In genomic region chr12:64796205-64796845, GRCh38 we compare ENCODE assay signal across 8 cellular contexts. TPM values are rescaled to one million over a fixed set of nuclear protein-coding genes. Genes with fewer than 3 reads are reported as not detected.
DNase-seq lines count a peak whose midpoint lies in the region; ATAC-seq, FAIRE-seq and TF ChIP-seq lines count a peak whose summit lies in the region.

No MANE protein-coding gene starts in this region.

- TF ChIP-seq CTCF in activated B cell treated with CpG ODN at 0.5 μM for 24 hours (IDR thresholded peaks at IDR 0.05) (peak; percentile 32), H1 (IDR thresholded peaks at IDR 0.05; ENCODE audit: control extremely low read depth in 1 of 3, insufficient read depth in 1 of 3, low read depth in 1 of 3, low read length in 3 of 3) (peak in 2 of 3 experiments; percentile 65; a peak in 2 of 4 replicates)

- WGBS in H1 (ENCODE audit: extremely low coverage in 1 of 2, insufficient coverage in 1 of 2, insufficient read length in 1 of 2, insufficient replicate concordance in 2 of 2, low coverage in 1 of 2, low lambda C conversion rate in 2 of 2, missing lambda C conversion rate in 1 of 2), 2 experiments: 58% methylated on average over 5 of the region's 5 CpGs; no CpG with 5 or more reads in 1 of the 2 experiments

- H3K9me3 ChIP-seq in H1 (ENCODE audit: insufficient read depth in 2 of 2, low read depth in 1 of 2, low read length in 1 of 2): no peaks in the 10 kb centered on the region

- peaks cover 15% of the 10 kb centered on the region for H3K27me3 Mint-ChIP-seq in activated B cell treated with CpG ODN at 0.5 μM for 24 hours

- no peaks in the 10 kb centered on the region for H3K9me3 Mint-ChIP-seq in activated B cell treated with CpG ODN at 0.5 μM for 24 hours

- H2BK5ac ChIP-seq in H1 (ENCODE audit: low read depth, low read length): no peak overlapping the region

- no peak overlapping the region for H4K91ac ChIP-seq in H1 (replicated peaks; ENCODE audit: insufficient read length, low read length)

- H3K4ac ChIP-seq in H1 (replicated peaks; ENCODE audit: insufficient read length, low read depth, low read length): no peak overlapping the region

- no peak overlapping the region for H4K8ac ChIP-seq in H1 (ENCODE audit: extremely low read depth, insufficient read depth, low read length)

- TF ChIP-seq EP300 in H1 (IDR thresholded peaks at IDR 0.05; ENCODE audit: borderline replicate concordance in 1 of 2, low read depth in 2 of 2, low read length in 2 of 2): no peak

- no peak overlapping the region for H2BK15ac ChIP-seq in H1 (ENCODE audit: low read length)

- H3K9ac ChIP-seq in H1 (replicated peaks in 1 of 4; ENCODE audit: extremely low read depth in 1 of 4, low read depth in 3 of 4, low read length in 3 of 4): no peak overlapping the region

- no peak overlapping the region for H3K23ac ChIP-seq in H1 (ENCODE audit: insufficient read length)

- H3K27me3 ChIP-seq in H1 (replicated peaks in 1 of 4; ENCODE audit: control insufficient read depth in 3 of 4, extremely low read depth in 1 of 4, insufficient read depth in 3 of 4, low read length in 3 of 4): no peaks in the 10 kb centered on the region

- no peak overlapping the region for H4K5ac ChIP-seq in H1 (ENCODE audit: insufficient read length, low read depth, low read length)

- no peak overlapping the region for H3K4me2 ChIP-seq in H1 (ENCODE audit: insufficient read depth in 1 of 2, low read depth in 2 of 2, low read length in 2 of 2)

- CTCF ChIA-PET in activated B cell treated with CpG ODN at 0.5 μM for 24 hours (lab: Charles Lee) (interaction anchor here (0.7 to 1.6 kb wide), 17 partner anchors 10 to 1004 kb away, joined by 3 to 6 read pairs (median 3); no protein-coding TSS in a partner anchor), H1 (lab: Charles Lee; ENCODE audit: partially characterized antibody) (interaction anchor here (0.7 to 4.6 kb wide), 32 partner anchors 9 to 1741 kb away, joined by 3 to 34 read pairs (median 4); partner anchors contain the start of genes GNS and WIF1)

- no peaks in the 10 kb centered on the region for H3K4me1 Mint-ChIP-seq in activated B cell treated with CpG ODN at 0.5 μM for 24 hours

- H4K20me1 ChIP-seq in H1 (replicated peaks in 1 of 2; ENCODE audit: control insufficient read depth in 1 of 2, insufficient read depth in 2 of 2, low read length in 2 of 2): no peaks in the 10 kb centered on the region

- H3K27ac Mint-ChIP-seq in activated B cell treated with CpG ODN at 0.5 μM for 24 hours: no peak overlapping the region

- intact Hi-C loops in activated B cell treated with CpG ODN at 0.5 μM for 24 hours (cut with micrococcal nuclease): loop anchor here (1.0 to 2.0 kb wide), 3 partner anchors 248 to 1311 kb away; no protein-coding TSS in a partner anchor

- H3K14ac ChIP-seq in H1 (ENCODE audit: insufficient read length): no peak overlapping the region

- H3K79me2 ChIP-seq in H1 (ENCODE audit: control insufficient read depth in 1 of 2, insufficient read depth in 2 of 2, low read length in 2 of 2): no peaks in the 10 kb centered on the region

- no peak overlapping the region for H3K18ac ChIP-seq in H1 (ENCODE audit: extremely low read depth, low read length)

- POLR2A ChIA-PET in activated B cell treated with CpG ODN at 0.5 μM for 24 hours (lab: Charles Lee) (interaction anchor here (0.6 kb wide), 1 partner anchor 15 kb away, joined by 3 read pairs; no protein-coding TSS in a partner anchor), H1 (lab: Charles Lee; ENCODE audit: partially characterized antibody) (interaction anchor here (0.6 to 1.0 kb wide), 3 partner anchors 16 to 29 kb away, joined by 3 read pairs; no protein-coding TSS in a partner anchor)

- no peak overlapping the region for H2AFZ ChIP-seq in H1 (ENCODE audit: low read length)

- H3K36me3 ChIP-seq in H1 (ENCODE audit: control insufficient read depth in 2 of 4, insufficient read depth in 4 of 4, low read length in 3 of 4): no peaks in the 10 kb centered on the region

- no peak overlapping the region for H3K56ac ChIP-seq in H1 (replicated peaks; ENCODE audit: insufficient read length, low read depth, low read length)

- H3K4me3 ChIP-seq in H1 (ENCODE audit: extremely low read depth in 1 of 4, insufficient read depth in 2 of 4, low read depth in 3 of 4, low read length in 4 of 4): no peak overlapping the region

- no peak overlapping the region for H2BK12ac ChIP-seq in H1 (ENCODE audit: low read depth, low read length)

- peaks cover 0 to 3% (median 0%) of the 10 kb centered on the region in 4 experiments; a peak in 1 of 7 replicates for H3K4me1 ChIP-seq in H1 (replicated peaks in 1 of 4; ENCODE audit: control insufficient read depth in 3 of 4, insufficient read depth in 4 of 4, low read length in 3 of 4)

- peaks cover 1% of the 10 kb centered on the region; the same call in 1 of the 2 replicates for H3K23me2 ChIP-seq in H1 (ENCODE audit: low read depth, low read length)

- no peak overlapping the region for H3K27ac ChIP-seq in H1 (ENCODE audit: low read depth, low read length)

- no peaks in the 10 kb centered on the region for H3K36me3 Mint-ChIP-seq in activated B cell treated with CpG ODN at 0.5 μM for 24 hours (ENCODE audit: low read depth)

- H2AK5ac ChIP-seq in H1 (ENCODE audit: low read depth, low read length): no peak overlapping the region

- peak; percentile 49 for DNase-seq in CMK (ENCODE audit: low read depth)
- DNase-seq in NCI-H446 (lab: John Stamatoyannopoulos, UW): peak; percentile 45 to 86
- DNase-seq in activated B cell treated with CpG ODN at 0.5 μM for 24 hours: no peak
- peak in 1 of 2 experiments; percentile 58 for DNase-seq in H1 (ENCODE audit: low read depth in 1 of 2, low spot score in 2 of 2)
- DNase-seq in midbrain (lab: John Stamatoyannopoulos, UW): peak; percentile 80
- DNase-seq in superior temporal gyrus (ENCODE audit: extremely low spot score): peak; percentile 89

- H3K79me1 ChIP-seq in H1 (ENCODE audit: low read depth, low read length): no peaks in the 10 kb centered on the region; the same call in 1 of the 2 replicates

- no peak for TF ChIP-seq POLR2A in H1 (IDR thresholded peaks at IDR 0.05; ENCODE audit: control extremely low read depth in 1 of 2, low read depth in 2 of 2, low read length in 2 of 2)

- H2BK20ac ChIP-seq in H1 (ENCODE audit: low read length): no peak overlapping the region

- peak; percentile 66 for ATAC-seq in GM19372 (IDR thresholded peaks at IDR 0.05; ENCODE audit: low read depth, unreplicated experiment)
- peak; percentile 73 for ATAC-seq in HG03460 (IDR thresholded peaks at IDR 0.05; ENCODE audit: unreplicated experiment)
- ATAC-seq in activated B cell treated with CpG ODN at 0.5 μM for 24 hours (ENCODE audit: low read depth): peak; percentile 88

- no peak overlapping the region for H3K4me3 Mint-ChIP-seq in activated B cell treated with CpG ODN at 0.5 μM for 24 hours

- H2BK120ac ChIP-seq in H1 (replicated peaks; ENCODE audit: low read depth, low read length): no peak overlapping the region

- peak; percentile 61 to 66 for TF ChIP-seq RAD21 in H1 (IDR thresholded peaks at IDR 0.05 in 1 of 2, conservative IDR thresholded peaks at IDR 0.05 in 1 of 2; ENCODE audit: low read depth in 2 of 2, low read length in 2 of 2)

- peak; percentile 83 for FAIRE-seq in H1 (lab: Jason Lieb, UNC)

TF ChIP-seq in H1, 55 proteins besides CTCF, POLR2A, EP300 and RAD21 (continues in another document):
- TF ChIP-seq MAFK (IDR thresholded peaks at IDR 0.05; ENCODE audit: low read depth, low read length) (peak; percentile 88), JUND (IDR thresholded peaks at IDR 0.05; ENCODE audit: low read length) (peak; percentile 44; the same call in 1 of the 2 replicates)

RNA-seq across cellular contexts. Expression of gene TBC1D30, which starts 28.1 kb away (rescaled TPM):
- total RNA-seq in activated B cell treated with CpG ODN at 0.5 μM for 24 hours: 0.13 and 0.32 TPM in 2 replicates
- 5.5 and 5.7 TPM in 2 replicates for total RNA-seq in H1 (2021; fragmentation: NEBNext Ultra II Directional; extraction: Animal tissue kit (Norgen Biotek cat#: 25700))
- 2.8 TPM in 2 replicates for polyA plus RNA-seq in H1 (2011; rRNA removed)
- 3.0 TPM for polyA plus RNA-seq in H1 (2011; cell fraction: cytosol; rRNA removed)
- 3.4 TPM for polyA plus RNA-seq in H1 (2011; cell fraction: nucleus; rRNA removed)
- polyA plus RNA-seq in H1 (2012, experiment 1 of 2): 2.4 to 3.1 TPM (median 2.7 TPM) in 4 replicates
- 0.26 TPM for polyA plus RNA-seq in H1 (2012, experiment 2 of 2)
- 1.9 TPM for polyA plus RNA-seq in H1 (2013, experiment 1 of 2)
- polyA plus RNA-seq in H1 (2013, experiment 2 of 2): 1.8 TPM
- polyA minus RNA-seq in H1 (2011; rRNA and poly(A)+ RNA removed): 6.2 and 6.6 TPM in 2 replicates
- polyA minus RNA-seq in H1 (2011; cell fraction: cytosol; rRNA and poly(A)+ RNA removed): 3.6 TPM
- polyA minus RNA-seq in H1 (2011; cell fraction: nucleus; rRNA and poly(A)+ RNA removed): 5.9 TPM

RNA-seq across cellular contexts. Expression of gene GNS, which starts 37.1 kb away (rescaled TPM):
- 16.3 and 17.7 TPM in 2 replicates for total RNA-seq in activated B cell treated with CpG ODN at 0.5 μM for 24 hours
- total RNA-seq in H1 (2021; fragmentation: NEBNext Ultra II Directional; extraction: Animal tissue kit (Norgen Biotek cat#: 25700)): 27.2 and 28.5 TPM in 2 replicates
- 13.5 and 16.0 TPM in 2 replicates for polyA plus RNA-seq in H1 (2011; rRNA removed)
- polyA plus RNA-seq in H1 (2011; cell fraction: cytosol; rRNA removed): 16.5 TPM
- 13.6 TPM for polyA plus RNA-seq in H1 (2011; cell fraction: nucleus; rRNA removed)
- 13.5 to 19.9 TPM (median 17.9 TPM) in 4 replicates for polyA plus RNA-seq in H1 (2012, experiment 1 of 2)
- 4.2 TPM for polyA plus RNA-seq in H1 (2012, experiment 2 of 2)
- polyA plus RNA-seq in H1 (2013, experiment 1 of 2): 31.6 TPM
- polyA plus RNA-seq in H1 (2013, experiment 2 of 2): 33.1 TPM
- 46.9 and 106 TPM in 2 replicates for polyA minus RNA-seq in H1 (2011; rRNA and poly(A)+ RNA removed)
- polyA minus RNA-seq in H1 (2011; cell fraction: cytosol; rRNA and poly(A)+ RNA removed): 36.0 TPM
- polyA minus RNA-seq in H1 (2011; cell fraction: nucleus; rRNA and poly(A)+ RNA removed): 18.6 TPM
